In the genomic region with DNA sequence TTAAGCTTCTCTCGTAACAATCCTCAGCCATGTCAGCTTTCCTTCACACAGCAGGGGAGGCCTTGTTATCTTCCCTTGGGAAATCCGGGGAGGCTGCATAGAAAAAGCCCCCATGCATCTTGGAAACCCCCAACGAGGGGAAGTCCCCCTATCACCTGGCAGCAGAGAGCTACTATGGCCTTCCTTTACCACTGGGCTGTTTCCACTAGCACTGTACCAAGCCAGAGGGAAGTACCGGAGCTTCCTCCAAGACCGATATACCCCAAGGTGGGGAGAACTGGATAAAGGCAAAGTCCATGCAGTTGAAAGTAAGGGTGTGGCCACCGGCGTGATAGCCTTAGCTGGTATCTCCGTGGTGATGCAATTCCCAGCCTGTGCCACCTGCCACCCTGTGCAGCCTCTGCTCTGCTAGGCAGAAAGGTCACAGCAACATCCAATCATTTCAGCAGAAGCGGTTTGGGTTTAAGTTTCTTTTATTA, we compare ENCODE assay signal across 1 cellular context.
TF ChIP-seq lines count a peak whose summit lies in the region.

No MANE protein-coding gene starts in this region.

TF ChIP-seq in GM12878, 131 proteins besides CTCF, POLR2A, EP300 and RAD21 (continued from another document and continues in another):
- TF ChIP-seq, protein P1, sequence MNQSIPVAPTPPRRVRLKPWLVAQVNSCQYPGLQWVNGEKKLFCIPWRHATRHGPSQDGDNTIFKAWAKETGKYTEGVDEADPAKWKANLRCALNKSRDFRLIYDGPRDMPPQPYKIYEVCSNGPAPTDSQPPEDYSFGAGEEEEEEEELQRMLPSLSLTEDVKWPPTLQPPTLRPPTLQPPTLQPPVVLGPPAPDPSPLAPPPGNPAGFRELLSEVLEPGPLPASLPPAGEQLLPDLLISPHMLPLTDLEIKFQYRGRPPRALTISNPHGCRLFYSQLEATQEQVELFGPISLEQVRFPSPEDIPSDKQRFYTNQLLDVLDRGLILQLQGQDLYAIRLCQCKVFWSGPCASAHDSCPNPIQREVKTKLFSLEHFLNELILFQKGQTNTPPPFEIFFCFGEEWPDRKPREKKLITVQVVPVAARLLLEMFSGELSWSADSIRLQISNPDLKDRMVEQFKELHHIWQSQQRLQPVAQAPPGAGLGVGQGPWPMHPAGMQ (IDR thresholded peaks at IDR 0.05; ENCODE audit: borderline replicate concordance): no peak
- no peak for TF ChIP-seq SUZ12 (IDR thresholded peaks at IDR 0.05; ENCODE audit: unreplicated experiment)
- TF ChIP-seq PRDM15 (CRISPR knock-in tag; IDR thresholded peaks at IDR 0.05): no peak
- TF ChIP-seq TBL1XR1 (IDR thresholded peaks at IDR 0.05; ENCODE audit: low read depth, low read length): no peak
- TF ChIP-seq NBN (IDR thresholded peaks at IDR 0.05): no peak; the same call in 1 of the 2 replicates
- peak; percentile 97 for TF ChIP-seq IKZF2 (IDR thresholded peaks at IDR 0.05)
- TF ChIP-seq WRNIP1 (IDR thresholded peaks at IDR 0.05; ENCODE audit: borderline replicate concordance, low read depth, low read length): no peak
- no peak for TF ChIP-seq MYB (IDR thresholded peaks at IDR 0.05; ENCODE audit: borderline replicate concordance, low read depth, low read length)
- no peak for TF ChIP-seq SMAD5 (IDR thresholded peaks at IDR 0.05; ENCODE audit: low read depth)
- TF ChIP-seq ATF7 (IDR thresholded peaks at IDR 0.05; ENCODE audit: low read depth): no peak
- TF ChIP-seq TCF3 (IDR thresholded peaks at IDR 0.05; ENCODE audit: borderline replicate concordance, insufficient read depth, low read depth, low read length): peak; percentile 48; the same call in 1 of the 2 replicates
- TF ChIP-seq YY1 (IDR thresholded peaks at IDR 0.05; ENCODE audit: low read depth, low read length): no peak
- TF ChIP-seq NFYA (IDR thresholded peaks at IDR 0.05; ENCODE audit: borderline replicate concordance, low read depth, low read length): no peak
- TF ChIP-seq FOS (IDR thresholded peaks at IDR 0.05; ENCODE audit: borderline replicate concordance, extremely low read depth, insufficient read length): no peak
- no peak for TF ChIP-seq SUPT20H (IDR thresholded peaks at IDR 0.05; ENCODE audit: borderline replicate concordance, control insufficient read depth, low read depth, low read length)
- no peak for TF ChIP-seq ESRRA (IDR thresholded peaks at IDR 0.05; ENCODE audit: low read length)
- peak; percentile 97 for TF ChIP-seq RELA (IDR thresholded peaks at IDR 0.05; ENCODE audit: borderline replicate concordance, partially characterized antibody)
- TF ChIP-seq ZNF207 (IDR thresholded peaks at IDR 0.05; ENCODE audit: borderline replicate concordance): no peak
- TF ChIP-seq SP1 (IDR thresholded peaks at IDR 0.05; ENCODE audit: low read depth, low read length): no peak
- TF ChIP-seq SPI1 (IDR thresholded peaks at IDR 0.05; ENCODE audit: borderline replicate concordance, insufficient read depth, low read depth, low read length): 0 out of 2 replicates have a peak, but pooled peaks have one; percentile 37
- TF ChIP-seq HDGF (IDR thresholded peaks at IDR 0.05): no peak
- no peak for TF ChIP-seq TARDBP (IDR thresholded peaks at IDR 0.05; ENCODE audit: borderline replicate concordance)
- peak; percentile 48 for TF ChIP-seq MTA3 (IDR thresholded peaks at IDR 0.05; ENCODE audit: borderline replicate concordance, low read length)
- TF ChIP-seq MTA2 (IDR thresholded peaks at IDR 0.05; ENCODE audit: low read depth): peak; percentile 67
- no peak; the same call in 1 of the 2 replicates for TF ChIP-seq JUNB (IDR thresholded peaks at IDR 0.05)
- TF ChIP-seq, protein P2, sequence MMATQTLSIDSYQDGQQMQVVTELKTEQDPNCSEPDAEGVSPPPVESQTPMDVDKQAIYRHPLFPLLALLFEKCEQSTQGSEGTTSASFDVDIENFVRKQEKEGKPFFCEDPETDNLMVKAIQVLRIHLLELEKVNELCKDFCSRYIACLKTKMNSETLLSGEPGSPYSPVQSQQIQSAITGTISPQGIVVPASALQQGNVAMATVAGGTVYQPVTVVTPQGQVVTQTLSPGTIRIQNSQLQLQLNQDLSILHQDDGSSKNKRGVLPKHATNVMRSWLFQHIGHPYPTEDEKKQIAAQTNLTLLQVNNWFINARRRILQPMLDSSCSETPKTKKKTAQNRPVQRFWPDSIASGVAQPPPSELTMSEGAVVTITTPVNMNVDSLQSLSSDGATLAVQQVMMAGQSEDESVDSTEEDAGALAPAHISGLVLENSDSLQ (IDR thresholded peaks at IDR 0.05): peak; percentile 23; the same call in 1 of the 2 replicates
- TF ChIP-seq, protein P3, sequence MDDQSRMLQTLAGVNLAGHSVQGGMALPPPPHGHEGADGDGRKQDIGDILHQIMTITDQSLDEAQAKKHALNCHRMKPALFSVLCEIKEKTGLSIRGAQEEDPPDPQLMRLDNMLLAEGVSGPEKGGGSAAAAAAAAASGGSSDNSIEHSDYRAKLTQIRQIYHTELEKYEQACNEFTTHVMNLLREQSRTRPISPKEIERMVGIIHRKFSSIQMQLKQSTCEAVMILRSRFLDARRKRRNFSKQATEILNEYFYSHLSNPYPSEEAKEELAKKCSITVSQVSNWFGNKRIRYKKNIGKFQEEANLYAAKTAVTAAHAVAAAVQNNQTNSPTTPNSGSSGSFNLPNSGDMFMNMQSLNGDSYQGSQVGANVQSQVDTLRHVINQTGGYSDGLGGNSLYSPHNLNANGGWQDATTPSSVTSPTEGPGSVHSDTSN (IDR thresholded peaks at IDR 0.05; ENCODE audit: insufficient replicate concordance, low read depth, low read length): no peak
- TF ChIP-seq SRF (IDR thresholded peaks at IDR 0.05; ENCODE audit: low read depth in 2 of 2, low read length in 2 of 2): no peak
- TF ChIP-seq, protein P4, sequence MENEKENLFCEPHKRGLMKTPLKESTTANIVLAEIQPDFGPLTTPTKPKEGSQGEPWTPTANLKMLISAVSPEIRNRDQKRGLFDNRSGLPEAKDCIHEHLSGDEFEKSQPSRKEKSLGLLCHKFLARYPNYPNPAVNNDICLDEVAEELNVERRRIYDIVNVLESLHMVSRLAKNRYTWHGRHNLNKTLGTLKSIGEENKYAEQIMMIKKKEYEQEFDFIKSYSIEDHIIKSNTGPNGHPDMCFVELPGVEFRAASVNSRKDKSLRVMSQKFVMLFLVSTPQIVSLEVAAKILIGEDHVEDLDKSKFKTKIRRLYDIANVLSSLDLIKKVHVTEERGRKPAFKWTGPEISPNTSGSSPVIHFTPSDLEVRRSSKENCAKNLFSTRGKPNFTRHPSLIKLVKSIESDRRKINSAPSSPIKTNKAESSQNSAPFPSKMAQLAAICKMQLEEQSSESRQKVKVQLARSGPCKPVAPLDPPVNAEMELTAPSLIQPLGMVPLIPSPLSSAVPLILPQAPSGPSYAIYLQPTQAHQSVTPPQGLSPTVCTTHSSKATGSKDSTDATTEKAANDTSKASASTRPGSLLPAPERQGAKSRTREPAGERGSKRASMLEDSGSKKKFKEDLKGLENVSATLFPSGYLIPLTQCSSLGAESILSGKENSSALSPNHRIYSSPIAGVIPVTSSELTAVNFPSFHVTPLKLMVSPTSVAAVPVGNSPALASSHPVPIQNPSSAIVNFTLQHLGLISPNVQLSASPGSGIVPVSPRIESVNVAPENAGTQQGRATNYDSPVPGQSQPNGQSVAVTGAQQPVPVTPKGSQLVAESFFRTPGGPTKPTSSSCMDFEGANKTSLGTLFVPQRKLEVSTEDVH (IDR thresholded peaks at IDR 0.05; ENCODE audit: low read depth, partially characterized antibody): no peak
- TF ChIP-seq STAT3 (IDR thresholded peaks at IDR 0.05; ENCODE audit: low read depth, low read length): no peak
- TF ChIP-seq EZH2 (IDR thresholded peaks at IDR 0.05; ENCODE audit: borderline replicate concordance, control insufficient read depth, low read depth, low read length): no peak
- no peak for TF ChIP-seq CHD2 (IDR thresholded peaks at IDR 0.05; ENCODE audit: borderline replicate concordance, low read depth, low read length)
- TF ChIP-seq ATF2 (IDR thresholded peaks at IDR 0.05; ENCODE audit: low read length): no peak
- TF ChIP-seq HDAC6 (IDR thresholded peaks at IDR 0.05; ENCODE audit: unreplicated experiment): no peak
- peak; percentile 52; the same call in 1 of the 2 replicates for TF ChIP-seq FOXM1 (IDR thresholded peaks at IDR 0.05; ENCODE audit: low read depth, low read length)
- TF ChIP-seq SREBF2 (IDR thresholded peaks at IDR 0.05; ENCODE audit: low read length): no peak
- TF ChIP-seq, protein P5, sequence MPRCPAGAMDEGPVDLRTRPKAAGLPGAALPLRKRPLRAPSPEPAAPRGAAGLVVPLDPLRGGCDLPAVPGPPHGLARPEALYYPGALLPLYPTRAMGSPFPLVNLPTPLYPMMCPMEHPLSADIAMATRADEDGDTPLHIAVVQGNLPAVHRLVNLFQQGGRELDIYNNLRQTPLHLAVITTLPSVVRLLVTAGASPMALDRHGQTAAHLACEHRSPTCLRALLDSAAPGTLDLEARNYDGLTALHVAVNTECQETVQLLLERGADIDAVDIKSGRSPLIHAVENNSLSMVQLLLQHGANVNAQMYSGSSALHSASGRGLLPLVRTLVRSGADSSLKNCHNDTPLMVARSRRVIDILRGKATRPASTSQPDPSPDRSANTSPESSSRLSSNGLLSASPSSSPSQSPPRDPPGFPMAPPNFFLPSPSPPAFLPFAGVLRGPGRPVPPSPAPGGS (IDR thresholded peaks at IDR 0.05; ENCODE audit: borderline replicate concordance, insufficient read depth, low read depth, low read length, poor library complexity, severe bottlenecking): no peak
- TF ChIP-seq, protein P6, sequence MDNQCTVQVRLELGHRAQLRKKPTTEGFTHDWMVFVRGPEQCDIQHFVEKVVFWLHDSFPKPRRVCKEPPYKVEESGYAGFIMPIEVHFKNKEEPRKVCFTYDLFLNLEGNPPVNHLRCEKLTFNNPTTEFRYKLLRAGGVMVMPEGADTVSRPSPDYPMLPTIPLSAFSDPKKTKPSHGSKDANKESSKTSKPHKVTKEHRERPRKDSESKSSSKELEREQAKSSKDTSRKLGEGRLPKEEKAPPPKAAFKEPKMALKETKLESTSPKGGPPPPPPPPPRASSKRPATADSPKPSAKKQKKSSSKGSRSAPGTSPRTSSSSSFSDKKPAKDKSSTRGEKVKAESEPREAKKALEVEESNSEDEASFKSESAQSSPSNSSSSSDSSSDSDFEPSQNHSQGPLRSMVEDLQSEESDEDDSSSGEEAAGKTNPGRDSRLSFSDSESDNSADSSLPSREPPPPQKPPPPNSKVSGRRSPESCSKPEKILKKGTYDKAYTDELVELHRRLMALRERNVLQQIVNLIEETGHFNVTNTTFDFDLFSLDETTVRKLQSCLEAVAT (IDR thresholded peaks at IDR 0.05): no peak
- TF ChIP-seq STAT1 (conservative IDR thresholded peaks at IDR 0.05): no peak
- no peak for TF ChIP-seq ZNF217 (IDR thresholded peaks at IDR 0.05)
- TF ChIP-seq ZNF24 (IDR thresholded peaks at IDR 0.05): 0 out of 2 replicates have a peak, but pooled peaks have one; percentile 0
- no peak for TF ChIP-seq RB1 (IDR thresholded peaks at IDR 0.05; ENCODE audit: borderline replicate concordance)
- TF ChIP-seq PAX8 (IDR thresholded peaks at IDR 0.05): no peak
- TF ChIP-seq SIN3A (IDR thresholded peaks at IDR 0.05; ENCODE audit: low read depth, low read length): no peak
- TF ChIP-seq MEF2A (IDR thresholded peaks at IDR 0.05; ENCODE audit: insufficient read depth, low read depth, low read length): no peak
- TF ChIP-seq NR2F1 (conservative IDR thresholded peaks at IDR 0.05): peak; percentile 95
- TF ChIP-seq IRF4 (IDR thresholded peaks at IDR 0.05; ENCODE audit: low read depth, low read length): no peak
- peak in 1 of 2 experiments; percentile 55; a peak in 2 of 4 replicates for TF ChIP-seq BHLHE40 (IDR thresholded peaks at IDR 0.05; ENCODE audit: borderline replicate concordance in 1 of 2, low read depth in 2 of 2, low read length in 1 of 2)
- no peak for TF ChIP-seq SMC3 (IDR thresholded peaks at IDR 0.05; ENCODE audit: borderline replicate concordance, low read length)
